Comparison of ENCODE assay signal across 35 cellular contexts in the genomic region with DNA sequence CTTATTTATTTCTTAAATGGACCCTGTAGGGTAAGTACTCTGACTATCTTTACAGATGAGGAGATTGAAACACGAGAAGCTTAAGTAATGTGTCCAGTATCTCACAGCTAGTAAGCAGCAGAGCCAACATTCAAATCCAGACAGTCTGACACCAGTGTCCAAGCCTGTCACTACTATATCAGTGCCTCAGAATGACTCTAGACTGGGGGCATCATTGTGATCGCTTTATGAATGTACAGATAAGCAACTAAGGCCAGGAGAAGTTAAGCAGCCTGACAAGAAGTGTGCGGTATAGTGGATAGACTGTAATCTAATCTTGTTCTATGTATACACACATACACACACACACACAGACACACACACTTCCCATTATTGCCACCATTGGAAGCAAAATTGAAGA.
"Had no signal": no experiment of that assay in that cellular context is flagged by ENCODE, and none has a peak within 500 bp of the region (broad histone marks: within the 10 kb centered on the region; RNA-seq: fewer than 3 reads in every experiment).

No MANE protein-coding gene starts in this region.

- H3K4me1 Mint-ChIP-seq: activated CD4-positive, alpha-beta T cell treated with anti-CD3 and anti-CD28 coated beads, Interleukin-2, amount 10 ng/mL, durations not matched to agents 24 days and 14 days; activated naive CD8-positive, alpha-beta T cell treated with anti-CD3 and anti-CD28 coated beads for 36 hours; activated T-helper 17 cell treated with anti-CD3 and anti-CD28 coated beads, Interleukin-2, amount 50 U/mL, for 72 hours; WTC11 had no signal

- H3K9me3 ChIP-seq: adrenal gland, body of pancreas, breast epithelium had no signal

- H3K27me3 Mint-ChIP-seq: activated CD4-positive, alpha-beta memory T cell treated with anti-CD3 and anti-CD28 coated beads for 36 hours; activated CD4-positive, alpha-beta T cell treated with anti-CD3 and anti-CD28 coated beads, Interleukin-2, amount 10 ng/mL, durations not matched to agents 24 days and 14 days; activated CD8-positive, alpha-beta T cell treated with anti-CD3 and anti-CD28 coated beads for 36 hours; activated naive CD8-positive, alpha-beta T cell treated with anti-CD3 and anti-CD28 coated beads for 36 hours; activated T-helper 17 cell treated with anti-CD3 and anti-CD28 coated beads, Interleukin-2, amount 50 U/mL, for 72 hours had no signal

- H3K36me3 Mint-ChIP-seq: activated CD4-positive, alpha-beta memory T cell treated with anti-CD3 and anti-CD28 coated beads for 36 hours; activated naive CD4-positive, alpha-beta T cell treated with anti-CD3 and anti-CD28 coated beads, Interleukin-2, amount 50 U/mL, for 72 hours; activated naive CD8-positive, alpha-beta T cell treated with anti-CD3 and anti-CD28 coated beads for 36 hours; WTC11 had no signal

- H3K36me3 ChIP-seq: adrenal gland, brain microvascular endothelial cell, breast epithelium had no signal

- H3K4me1 ChIP-seq: adrenal gland, body of pancreas, breast epithelium had no signal

- H3K27ac ChIP-seq: adrenal gland, body of pancreas, brain microvascular endothelial cell, breast epithelium, VCaP had no signal

- H3K4me3 Mint-ChIP-seq: activated CD4-positive, alpha-beta memory T cell treated with anti-CD3 and anti-CD28 coated beads for 36 hours; activated CD4-positive, alpha-beta T cell treated with anti-CD3 and anti-CD28 coated beads, Interleukin-2, amount 10 ng/mL, durations not matched to agents 24 days and 14 days; activated CD8-positive, alpha-beta T cell treated with anti-CD3 and anti-CD28 coated beads for 36 hours; activated naive CD4-positive, alpha-beta T cell treated with anti-CD3 and anti-CD28 coated beads for 36 hours; activated naive CD8-positive, alpha-beta T cell treated with anti-CD3 and anti-CD28 coated beads for 36 hours; activated T-cell treated with anti-CD3 and anti-CD28 coated beads, Interleukin-2, amount 50 U/mL, for 4 hours; activated T-cell treated with anti-CD3 and anti-CD28 coated beads, Interleukin-2, amount 50 U/mL, for 72 hours; activated T-helper 1 cell treated with anti-CD3 and anti-CD28 coated beads, Interleukin-12 subunit alpha, Interleukin-12 subunit beta, Interleukin-2, Interleukin-4 antibody, amounts not matched to agents 30 ng/mL and 10 ng/mL and 1 ng/mL, durations not matched to agents 14 hours and 24 hours and 36 hours; activated T-helper 17 cell treated with anti-CD3 and anti-CD28 coated beads, Interleukin-2, amount 50 U/mL, for 72 hours; T-helper 1 cell treated with Interleukin-12 subunit alpha and Interleukin-12 subunit beta and Interleukin-4 antibody, amounts not matched to agents 30 μg/mL and 1 μg/mL, for 36 hours; T-helper 2 cell treated with Interferon-gamma antibody and Interleukin-4, amounts not matched to agents 5 μg/mL and 100 μg/mL, for 36 hours; WTC11 had no signal

- H3K27me3 ChIP-seq: adrenal gland, body of pancreas, brain microvascular endothelial cell, breast epithelium had no signal

- H3K27ac Mint-ChIP-seq: activated CD4-positive, alpha-beta memory T cell treated with anti-CD3 and anti-CD28 coated beads for 36 hours; activated CD4-positive, alpha-beta T cell treated with anti-CD3 and anti-CD28 coated beads, Interleukin-2, amount 10 ng/mL, durations not matched to agents 24 days and 14 days; activated CD8-positive, alpha-beta T cell treated with anti-CD3 and anti-CD28 coated beads for 36 hours; activated naive CD4-positive, alpha-beta T cell treated with anti-CD3 and anti-CD28 coated beads for 36 hours; activated naive CD4-positive, alpha-beta T cell treated with anti-CD3 and anti-CD28 coated beads, Interleukin-2, amount 50 U/mL, for 72 hours; activated naive CD8-positive, alpha-beta T cell treated with anti-CD3 and anti-CD28 coated beads for 36 hours; activated T-cell treated with anti-CD3 and anti-CD28 coated beads, Interleukin-2, amount 50 U/mL, for 72 hours; activated T-helper 1 cell treated with anti-CD3 and anti-CD28 coated beads, Interleukin-12 subunit alpha, Interleukin-12 subunit beta, Interleukin-2, Interleukin-4 antibody, amounts not matched to agents 30 ng/mL and 10 ng/mL and 1 ng/mL, durations not matched to agents 14 hours and 24 hours and 36 hours; activated T-helper 17 cell treated with anti-CD3 and anti-CD28 coated beads, Interleukin-2, amount 50 U/mL, for 72 hours; T-helper 1 cell treated with Interleukin-12 subunit alpha and Interleukin-12 subunit beta and Interleukin-4 antibody, amounts not matched to agents 30 μg/mL and 1 μg/mL, for 36 hours; T-helper 2 cell treated with Interferon-gamma antibody and Interleukin-4, amounts not matched to agents 5 μg/mL and 100 μg/mL, for 36 hours; WTC11 had no signal

- DNase-seq: activated CD4-positive, alpha-beta memory T cell treated with anti-CD3 and anti-CD28 coated beads for 36 hours; activated CD4-positive, alpha-beta T cell treated with anti-CD3 and anti-CD28 coated beads for 4 hours; activated CD4-positive, alpha-beta T cell treated with anti-CD3 and anti-CD28 coated beads, Interleukin-2, amount 10 ng/mL, durations not matched to agents 24 days and 14 days; activated CD4-positive, alpha-beta T cell treated with anti-CD3 and anti-CD28 coated beads, Interleukin-2, amount 50 U/mL, for 1 hour; activated CD4-positive, alpha-beta T cell treated with anti-CD3 and anti-CD28 coated beads, Interleukin-2, amount 50 U/mL, for 4 hours; activated CD4-positive, CD25-positive, alpha-beta regulatory T cell treated with anti-CD3 and anti-CD28 coated beads, Interleukin-2, amount 50 U/mL, for 72 hours; activated CD8-positive, alpha-beta memory T cell treated with anti-CD3 and anti-CD28 coated beads, Interleukin-2, amount 50 U/mL, for 4 hours; activated CD8-positive, alpha-beta T cell treated with anti-CD3 and anti-CD28 coated beads for 36 hours; activated effector memory CD4-positive, alpha-beta T cell treated with anti-CD3 and anti-CD28 coated beads, Interleukin-2, amount 50 U/mL, for 16 hours; activated gamma-delta T cell treated with Interleukin-2 at 50 U/mL for 16 hours; activated naive CD4-positive, alpha-beta T cell; activated naive CD4-positive, alpha-beta T cell treated with anti-CD3 and anti-CD28 coated beads for 36 hours; activated naive CD4-positive, alpha-beta T cell treated with anti-CD3 and anti-CD28 coated beads, Interleukin-2, amount 50 U/mL, for 16 hours; activated naive CD8-positive, alpha-beta T cell treated with anti-CD3 and anti-CD28 coated beads for 36 hours; activated T-cell treated with anti-CD3 and anti-CD28 coated beads for 4 hours; activated T-cell treated with anti-CD3 and anti-CD28 coated beads, Interleukin-2, amount 50 U/mL, for 1 hour; activated T-cell treated with anti-CD3 and anti-CD28 coated beads, Interleukin-2, amount 50 U/mL, for 4 hours; activated T-cell treated with anti-CD3 and anti-CD28 coated beads, Interleukin-2, amount 50 U/mL, for 72 hours; adrenal gland; amniotic stem cell; aorta; body of pancreas; brain microvascular endothelial cell; central memory CD4-positive, alpha-beta T cell; T-helper 1 cell; T-helper 2 cell; T-helper 9 cell had no signal

- H3K4me3 ChIP-seq: adrenal gland, body of pancreas, breast epithelium had no signal

- H3K9me3 Mint-ChIP-seq: activated CD4-positive, alpha-beta memory T cell treated with anti-CD3 and anti-CD28 coated beads for 36 hours; activated CD4-positive, alpha-beta T cell treated with anti-CD3 and anti-CD28 coated beads, Interleukin-2, amount 10 ng/mL, durations not matched to agents 24 days and 14 days; activated CD8-positive, alpha-beta T cell treated with anti-CD3 and anti-CD28 coated beads for 36 hours; activated naive CD4-positive, alpha-beta T cell treated with anti-CD3 and anti-CD28 coated beads for 36 hours; activated naive CD4-positive, alpha-beta T cell treated with anti-CD3 and anti-CD28 coated beads, Interleukin-2, amount 50 U/mL, for 72 hours; activated naive CD8-positive, alpha-beta T cell treated with anti-CD3 and anti-CD28 coated beads for 36 hours; activated T-cell treated with anti-CD3 and anti-CD28 coated beads, Interleukin-2, amount 50 U/mL, for 4 hours; activated T-cell treated with anti-CD3 and anti-CD28 coated beads, Interleukin-2, amount 50 U/mL, for 72 hours; activated T-helper 1 cell treated with anti-CD3 and anti-CD28 coated beads, Interleukin-12 subunit alpha, Interleukin-12 subunit beta, Interleukin-2, Interleukin-4 antibody, amounts not matched to agents 30 ng/mL and 10 ng/mL and 1 ng/mL, durations not matched to agents 14 hours and 24 hours and 36 hours; activated T-helper 17 cell treated with anti-CD3 and anti-CD28 coated beads, Interleukin-2, amount 50 U/mL, for 72 hours; T-helper 1 cell treated with Interleukin-12 subunit alpha and Interleukin-12 subunit beta and Interleukin-4 antibody, amounts not matched to agents 30 μg/mL and 1 μg/mL, for 36 hours; T-helper 2 cell treated with Interferon-gamma antibody and Interleukin-4, amounts not matched to agents 5 μg/mL and 100 μg/mL, for 36 hours; WTC11 had no signal
